In genomic region chrX:109751698-109752097, GRCh38 we compare ENCODE assay signal across 27 cellular contexts.
"Had no signal": no experiment of that assay in that cellular context is flagged by ENCODE, and none has a peak within 500 bp of the region (broad histone marks: within the 10 kb centered on the region; RNA-seq: fewer than 3 reads in every experiment).

No MANE protein-coding gene starts in this region.

- H3K36me3 ChIP-seq: brain microvascular endothelial cell, cardiac muscle cell, colonic mucosa, gastrocnemius medialis, heart left ventricle had no signal

- H3K27ac ChIP-seq: brain microvascular endothelial cell, cardiac muscle cell, colonic mucosa, foreskin keratinocyte, gastrocnemius medialis, heart left ventricle had no signal

- H3K27ac Mint-ChIP-seq: activated CD4-positive, alpha-beta memory T cell treated with anti-CD3 and anti-CD28 coated beads, Interleukin-2, amount 10 ng/mL, durations not matched to agents 7 days and 5 days; activated CD4-positive, alpha-beta T cell treated with anti-CD3 and anti-CD28 coated beads for 36 hours; activated CD4-positive, alpha-beta T cell treated with anti-CD3 and anti-CD28 coated beads, Interleukin-2, amount 10 ng/mL, durations not matched to agents 24 days and 14 days; activated naive CD4-positive, alpha-beta T cell treated with anti-CD3 and anti-CD28 coated beads, Interleukin-2, amount 10 ng/mL, durations not matched to agents 7 days and 5 days; activated naive CD4-positive, alpha-beta T cell treated with anti-CD3 and anti-CD28 coated beads, Interleukin-2, amount 50 U/mL, for 72 hours; activated T-cell treated with anti-CD3 and anti-CD28 coated beads, Interleukin-2, amount 50 U/mL, for 24 hours; activated T-cell treated with anti-CD3 and anti-CD28 coated beads, Interleukin-2, amount 50 U/mL, for 72 hours had no signal

- H3K9me3 ChIP-seq: colonic mucosa, gastrocnemius medialis had no signal

- H3K4me1 ChIP-seq: colonic mucosa, foreskin keratinocyte, gastrocnemius medialis, heart left ventricle had no signal

- H3K4me3 Mint-ChIP-seq: activated CD4-positive, alpha-beta memory T cell treated with anti-CD3 and anti-CD28 coated beads, Interleukin-2, amount 10 ng/mL, durations not matched to agents 7 days and 5 days; activated CD4-positive, alpha-beta T cell treated with anti-CD3 and anti-CD28 coated beads for 36 hours; activated CD4-positive, alpha-beta T cell treated with anti-CD3 and anti-CD28 coated beads, Interleukin-2, amount 10 ng/mL, durations not matched to agents 24 days and 14 days; activated naive CD4-positive, alpha-beta T cell treated with anti-CD3 and anti-CD28 coated beads, Interleukin-2, amount 10 ng/mL, durations not matched to agents 7 days and 5 days; activated T-cell treated with anti-CD3 and anti-CD28 coated beads, Interleukin-2, amount 50 U/mL, for 24 hours; activated T-cell treated with anti-CD3 and anti-CD28 coated beads, Interleukin-2, amount 50 U/mL, for 72 hours had no signal

- H3K4me3 ChIP-seq: cardiac muscle cell, colonic mucosa, gastrocnemius medialis, heart left ventricle had no signal

- ATAC-seq: activated CD4-positive, alpha-beta T cell treated with anti-CD3 and anti-CD28 coated beads for 36 hours; activated naive CD4-positive, alpha-beta T cell treated with anti-CD3 and anti-CD28 coated beads, Interleukin-2, amount 50 U/mL, for 72 hours; activated T-cell treated with anti-CD3 and anti-CD28 coated beads, Interleukin-2, amount 50 U/mL, for 72 hours; esophagus mucosa; foreskin keratinocyte; gastrocnemius medialis; heart left ventricle had no signal

- DNase-seq: activated CD4-positive, alpha-beta memory T cell treated with anti-CD3 and anti-CD28 coated beads, Interleukin-2, amount 10 ng/mL, durations not matched to agents 7 days and 5 days; activated CD4-positive, alpha-beta T cell treated with anti-CD3 and anti-CD28 coated beads for 36 hours; activated CD4-positive, alpha-beta T cell treated with anti-CD3 and anti-CD28 coated beads, Interleukin-2, amount 10 ng/mL, durations not matched to agents 24 days and 14 days; activated CD4-positive, CD25-positive, alpha-beta regulatory T cell; activated CD4-positive, CD25-positive, alpha-beta regulatory T cell treated with anti-CD3 and anti-CD28 coated beads, Interleukin-2, amount 50 U/mL, for 72 hours; activated CD8-positive, alpha-beta memory T cell treated with anti-CD3 and anti-CD28 coated beads, Interleukin-2, amount 50 U/mL, for 48 hours; activated gamma-delta T cell; activated naive CD4-positive, alpha-beta T cell; activated naive CD4-positive, alpha-beta T cell treated with anti-CD3 and anti-CD28 coated beads, Interleukin-2, amount 10 ng/mL, durations not matched to agents 7 days and 5 days; activated T-cell treated with anti-CD3 and anti-CD28 coated beads for 4 hours; activated T-cell treated with anti-CD3 and anti-CD28 coated beads, Interleukin-2, amount 50 U/mL, for 24 hours; activated T-cell treated with anti-CD3 and anti-CD28 coated beads, Interleukin-2, amount 50 U/mL, for 72 hours; amniotic stem cell; anterior cingulate cortex; brain microvascular endothelial cell; central memory CD4-positive, alpha-beta T cell; cerebellar nuclear complex; colonic mucosa; effector CD8-positive, alpha-beta T cell; gastrocnemius medialis; glutamatergic neuron; heart left ventricle; T-helper 2 cell had no signal

- H3K9me3 Mint-ChIP-seq: activated CD4-positive, alpha-beta memory T cell treated with anti-CD3 and anti-CD28 coated beads, Interleukin-2, amount 10 ng/mL, durations not matched to agents 7 days and 5 days; activated CD4-positive, alpha-beta T cell treated with anti-CD3 and anti-CD28 coated beads, Interleukin-2, amount 10 ng/mL, durations not matched to agents 24 days and 14 days; activated naive CD4-positive, alpha-beta T cell treated with anti-CD3 and anti-CD28 coated beads, Interleukin-2, amount 10 ng/mL, durations not matched to agents 7 days and 5 days; activated T-cell treated with anti-CD3 and anti-CD28 coated beads, Interleukin-2, amount 50 U/mL, for 24 hours had no signal

- H3K4me1 Mint-ChIP-seq: activated CD4-positive, alpha-beta memory T cell treated with anti-CD3 and anti-CD28 coated beads, Interleukin-2, amount 10 ng/mL, durations not matched to agents 7 days and 5 days; activated CD4-positive, alpha-beta T cell treated with anti-CD3 and anti-CD28 coated beads for 36 hours; activated CD4-positive, alpha-beta T cell treated with anti-CD3 and anti-CD28 coated beads, Interleukin-2, amount 10 ng/mL, durations not matched to agents 24 days and 14 days; activated naive CD4-positive, alpha-beta T cell treated with anti-CD3 and anti-CD28 coated beads, Interleukin-2, amount 10 ng/mL, durations not matched to agents 7 days and 5 days had no signal

- H3K36me3 Mint-ChIP-seq: activated naive CD4-positive, alpha-beta T cell treated with anti-CD3 and anti-CD28 coated beads, Interleukin-2, amount 10 ng/mL, durations not matched to agents 7 days and 5 days had no signal

- H3K27me3 Mint-ChIP-seq: activated CD4-positive, alpha-beta memory T cell treated with anti-CD3 and anti-CD28 coated beads, Interleukin-2, amount 10 ng/mL, durations not matched to agents 7 days and 5 days; activated CD4-positive, alpha-beta T cell treated with anti-CD3 and anti-CD28 coated beads for 36 hours; activated CD4-positive, alpha-beta T cell treated with anti-CD3 and anti-CD28 coated beads, Interleukin-2, amount 10 ng/mL, durations not matched to agents 24 days and 14 days; activated naive CD4-positive, alpha-beta T cell treated with anti-CD3 and anti-CD28 coated beads, Interleukin-2, amount 10 ng/mL, durations not matched to agents 7 days and 5 days had no signal

- H3K27me3 ChIP-seq: brain microvascular endothelial cell, cardiac muscle cell, colonic mucosa, foreskin keratinocyte, gastrocnemius medialis had no signal
